19 cellular contexts compared by ENCODE assay signal in genomic region chr12:107873223-107873622, GRCh38.
DNase-seq lines count a peak whose midpoint lies in the region; ATAC-seq and TF ChIP-seq lines count a peak whose summit lies in the region.
"Had no signal": no experiment of that assay in that cellular context is flagged by ENCODE, and none has a peak within 500 bp of the region (broad histone marks: within the 10 kb centered on the region; RNA-seq: fewer than 3 reads in every experiment).

No MANE protein-coding gene starts in this region.

- no peak overlapping the region for H3K18ac ChIP-seq in mesendoderm (ENCODE audit: low read length)

- H3K56ac ChIP-seq in mesendoderm (ENCODE audit: low read length), result no peak overlapping the region

- no peak overlapping the region for H3K4me3 Mint-ChIP-seq in GM23338
- no peak overlapping the region for H3K4me3 Mint-ChIP-seq in WTC11

- H3K4me1 Mint-ChIP-seq in GM23338 (no peaks in the 10 kb centered on the region), WTC11 (no peaks in the 10 kb centered on the region)

- H3K79me2 ChIP-seq in GM23338 (replicated peaks; ENCODE audit: insufficient read depth) (no peaks in the 10 kb centered on the region), mesendoderm (ENCODE audit: control insufficient read depth, insufficient read depth, low read length) (no peaks in the 10 kb centered on the region)

- no CpG with 5 or more reads among the region's 14 CpGs for WGBS in mesendoderm (ENCODE audit: extremely low coverage, insufficient coverage, low lambda C conversion rate)

- no peaks in the 10 kb centered on the region for H3K4me1 ChIP-seq in GM23338 (ENCODE audit: insufficient read depth)
- H3K4me1 ChIP-seq in mesendoderm (ENCODE audit: control insufficient read depth, low read depth, low read length), result no peaks in the 10 kb centered on the region

- no peak overlapping the region for H2BK5ac ChIP-seq in mesendoderm (ENCODE audit: low read length)

- H3K9me2 ChIP-seq in GM23338 (ENCODE audit: insufficient read depth), result no peaks in the 10 kb centered on the region

- no peak overlapping the region for H2BK15ac ChIP-seq in mesendoderm (replicated peaks; ENCODE audit: low read depth)

- no peak overlapping the region for H2AK5ac ChIP-seq in mesendoderm (ENCODE audit: low read length)

- H3K4me3 ChIP-seq in GM12865 (ENCODE audit: low read depth, low read length) (no peak overlapping the region), GM23338 (no peak overlapping the region), mesendoderm (ENCODE audit: low read length) (no peak overlapping the region)

- H3K27ac ChIP-seq in GM23338 (ENCODE audit: low read depth) (no peak overlapping the region), mesendoderm (ENCODE audit: low read depth, low read length) (no peak overlapping the region)
- H3K27ac ChIP-seq: KMS-11 had no signal

- H3K27me3 ChIP-seq in GM23338 (ENCODE audit: insufficient read depth) (no peaks in the 10 kb centered on the region), mesendoderm (ENCODE audit: insufficient read depth, low read length, poor library complexity) (no peaks in the 10 kb centered on the region)

- no peaks in the 10 kb centered on the region for H3F3A ChIP-seq in GM23338 (replicated peaks; ENCODE audit: low read depth)

- no peak overlapping the region for H4K5ac ChIP-seq in mesendoderm (ENCODE audit: low read length)

- H3K4me2 ChIP-seq in GM23338 (no peak overlapping the region), mesendoderm (ENCODE audit: low read length) (no peak overlapping the region)
- H3K4me2 ChIP-seq: KMS-11 had no signal

- CTCF ChIA-PET in WTC11 (lab: Charles Lee), result interaction anchor here (0.6 to 2.9 kb wide), 8 partner anchors 9 to 114 kb away, joined by 3 to 14 read pairs (median 6); partner anchors contain the start of gene ASCL4

- H3K79me1 ChIP-seq in mesendoderm (ENCODE audit: low read length), result no peaks in the 10 kb centered on the region

- H4K20me1 ChIP-seq in GM23338 (replicated peaks; ENCODE audit: insufficient read depth), result no peaks in the 10 kb centered on the region

- POLR2A ChIA-PET in WTC11 (lab: Charles Lee), result interaction anchor here (1.2 kb wide), 1 partner anchor 9 kb away, joined by 3 read pairs; no protein-coding TSS in a partner anchor

- H3K27ac Mint-ChIP-seq in GM23338 (no peak overlapping the region), WTC11 (no peak overlapping the region)

- H3K9me3 Mint-ChIP-seq in GM23338, result no peaks in the 10 kb centered on the region
- H3K9me3 Mint-ChIP-seq in WTC11, result no peaks in the 10 kb centered on the region

- H2BK120ac ChIP-seq in mesendoderm (ENCODE audit: low read depth, low read length), result no peak overlapping the region

- H3K27me3 Mint-ChIP-seq in GM23338 (ENCODE audit: insufficient read depth, low read depth, poor library complexity), result peaks cover 7% of the 10 kb centered on the region
- peaks cover 22% of the 10 kb centered on the region for H3K27me3 Mint-ChIP-seq in WTC11 (ENCODE audit: low read depth)

- H3K23ac ChIP-seq in mesendoderm (ENCODE audit: low read length), result no peak overlapping the region

- DNase-seq in GM12865 (ENCODE audit: low read depth) (no peak), GM23338 (ENCODE audit: low spot score) (peak; percentile 18), WTC11 (ENCODE audit: low spot score) (peak; percentile 35), mesendoderm (peak; percentile 1), NCI-H2171 (lab: John Stamatoyannopoulos, UW) (no peak), NCI-H69 (lab: John Stamatoyannopoulos, UW) (no peak), NCI-H510A (lab: John Stamatoyannopoulos, UW) (no peak)
- DNase-seq: ACHN; C1 segment of cervical spinal cord; DND-41; NCI-H1048; NCI-H1436; NCI-H2029 treated with DMSO at 0.1 percent for 48 hours; NCI-H446; NK-92 treated with Interleukin-12 subunit alpha and Interleukin-12 subunit beta, amount 100 ng/mL, for 24 hours; Right ventricle myocardium superior; SW 1271; T-helper 2 cell had no signal

- H2AFZ ChIP-seq in GM23338, result no peak overlapping the region; the same call in 1 of the 2 replicates

- H4K8ac ChIP-seq in mesendoderm (ENCODE audit: low read depth, low read length), result no peak overlapping the region

- H3K36me3 ChIP-seq in GM23338 (ENCODE audit: insufficient read depth) (no peaks in the 10 kb centered on the region), mesendoderm (ENCODE audit: control insufficient read depth, insufficient read depth, low read length) (no peaks in the 10 kb centered on the region)

- no peak overlapping the region for H3K9ac ChIP-seq in mesendoderm (ENCODE audit: low read length)
- H3K9ac ChIP-seq: KMS-11 had no signal

- TF ChIP-seq CTCF in GM12865 (IDR thresholded peaks at IDR 0.05; ENCODE audit: insufficient read depth, low read depth, low read length, missing control alignments) (peak; percentile 5), GM23338 (conservative IDR thresholded peaks at IDR 0.05; ENCODE audit: low read depth in 2 of 2) (peak; percentile 23 to 67; a peak in 3 of 4 replicates), WTC11 (IDR thresholded peaks at IDR 0.05) (no peak)

- no peak overlapping the region for H3K4ac ChIP-seq in mesendoderm (ENCODE audit: low read depth, low read length)

- ATAC-seq in GM23338, result peak; percentile 73
- peak; percentile 64 for ATAC-seq in WTC11

- no peaks in the 10 kb centered on the region for H3K36me3 Mint-ChIP-seq in GM23338 (ENCODE audit: low read depth)
- H3K36me3 Mint-ChIP-seq in WTC11, result no peaks in the 10 kb centered on the region

TF ChIP-seq in GM23338, 12 proteins besides CTCF, POLR2A, EP300 and RAD21 (continues in another document):
- TF ChIP-seq STAT1 (IDR thresholded peaks at IDR 0.05; ENCODE audit: unreplicated experiment), result no peak

TF ChIP-seq in WTC11, 78 proteins besides CTCF, POLR2A, EP300 and RAD21 (continues in another document):
- TF ChIP-seq MXD4 (CRISPR knock-in tag; IDR thresholded peaks at IDR 0.05; ENCODE audit: borderline replicate concordance), result no peak
- TF ChIP-seq JAZF1 (CRISPR knock-in tag; IDR thresholded peaks at IDR 0.05), result no peak
- no peak for TF ChIP-seq TP53 (CRISPR knock-in tag; IDR thresholded peaks at IDR 0.05)
- no peak for TF ChIP-seq FOXK1 (CRISPR knock-in tag; IDR thresholded peaks at IDR 0.05)
- no peak for TF ChIP-seq ZNF317 (CRISPR knock-in tag; IDR thresholded peaks at IDR 0.05; ENCODE audit: borderline replicate concordance, low read depth)
- no peak for TF ChIP-seq ATF2 (CRISPR knock-in tag; IDR thresholded peaks at IDR 0.05; ENCODE audit: borderline replicate concordance, low read depth)
- no peak for TF ChIP-seq ETV6 (CRISPR knock-in tag; IDR thresholded peaks at IDR 0.05)
- TF ChIP-seq ZNF281 (CRISPR knock-in tag; IDR thresholded peaks at IDR 0.05), result no peak
- no peak for TF ChIP-seq IRF2 (CRISPR knock-in tag; IDR thresholded peaks at IDR 0.05; ENCODE audit: borderline replicate concordance, low read depth)
- no peak for TF ChIP-seq RELA (CRISPR knock-in tag; IDR thresholded peaks at IDR 0.05; ENCODE audit: borderline replicate concordance)
- no peak for TF ChIP-seq ZSCAN18 (CRISPR knock-in tag; IDR thresholded peaks at IDR 0.05)
- TF ChIP-seq SMAD3 (CRISPR knock-in tag; IDR thresholded peaks at IDR 0.05; ENCODE audit: borderline replicate concordance), result no peak

Comparison
In these comparisons a context has a peak if more than half of its experiments do, and no peak if none do; other contexts are left out.
1. DNase-seq: peak in GM23338 (single experiment), WTC11 (single experiment) and mesendoderm (single experiment); none in GM12865 (single experiment), NCI-H2171 (single experiment), NCI-H69 (single experiment) and NCI-H510A (single experiment).